Comparison of ENCODE assay signal across 8 cellular contexts in genomic region chr12:45170456-45171042, GRCh38. TPM values are rescaled to one million over a fixed set of nuclear protein-coding genes. Genes with fewer than 3 reads are reported as not detected.
DNase-seq lines count a peak whose midpoint lies in the region; ATAC-seq, FAIRE-seq and TF ChIP-seq lines count a peak whose summit lies in the region.

No MANE protein-coding gene starts in this region.

- ATAC-seq in A549 (peak; percentile 89 to 95), GM18502 (IDR thresholded peaks at IDR 0.05; ENCODE audit: poor library complexity, unreplicated experiment) (peak; percentile 84)

- TF ChIP-seq CTCF in A549 (IDR thresholded peaks at IDR 0.05) (peak; percentile 92), PC-9 (conservative IDR thresholded peaks at IDR 0.05) (peak; percentile 92), fibroblast of lung (conservative IDR thresholded peaks at IDR 0.05 in 1 of 2, IDR thresholded peaks at IDR 0.05 in 1 of 2; ENCODE audit: low read depth in 1 of 2, low read length in 2 of 2) (peak; percentile 91 to 96), nephron (IDR thresholded peaks at IDR 0.05; ENCODE audit: unreplicated experiment in 3 of 3) (peak; percentile 59 to 70 (median 65))

- TF ChIP-seq POLR2A in A549 (IDR thresholded peaks at IDR 0.05; ENCODE audit: low read length), result no peak

- no peak overlapping the region for H3K4me3 Mint-ChIP-seq in nephron

- no peak overlapping the region for H2AFZ ChIP-seq in PC-9
- H2AFZ ChIP-seq in fibroblast of lung (ENCODE audit: low read length), result no peak overlapping the region

- H3K9me3 ChIP-seq in A549, result no peaks in the 10 kb centered on the region
- no peaks in the 10 kb centered on the region for H3K9me3 ChIP-seq in PC-9 (ENCODE audit: insufficient read depth, low read depth)
- no peaks in the 10 kb centered on the region for H3K9me3 ChIP-seq in fibroblast of lung (ENCODE audit: control insufficient read depth, insufficient read depth, low read depth, low read length)

- TF ChIP-seq RAD21 in A549 (conservative IDR thresholded peaks at IDR 0.05 in 1 of 2, IDR thresholded peaks at IDR 0.05 in 1 of 2), result peak; percentile 84 to 95

- CTCF ChIA-PET in A549 (lab: Yijun Ruan, JAX), result interaction anchor here (0.6 to 1.9 kb wide), 29 partner anchors 9 to 734 kb away, joined by 3 to 8 read pairs (median 4); partner anchors contain the start of genes ANO6 and ARID2
- CTCF ChIA-PET in PC-9 (lab: Charles Lee), result no interaction called here

- H3K4me1 ChIP-seq in A549 (no peaks in the 10 kb centered on the region), PC-9 (replicated peaks; ENCODE audit: insufficient read depth) (no peaks in the 10 kb centered on the region), fibroblast of lung (ENCODE audit: control insufficient read depth, extremely low read depth, insufficient read depth, low read length) (no peaks in the 10 kb centered on the region)

- H3F3A ChIP-seq in PC-9 (ENCODE audit: insufficient read depth, low read depth), result no peaks in the 10 kb centered on the region

- POLR2A ChIA-PET in A549 (lab: Yijun Ruan, JAX), result interaction anchor here (1.5 kb wide), 1 partner anchor 45 kb away, joined by 3 read pairs; the partner anchor contains the start of gene ANO6
- POLR2A ChIA-PET in PC-9 (lab: Charles Lee; ENCODE audit: unreplicated experiment), result no interaction called here

- BruUV-seq in PC-9 (replicated peaks; lab: Mats Ljungman, UMichigan), result no TSS peak

- no peak for TF ChIP-seq EP300 in A549 (IDR thresholded peaks at IDR 0.05)

- H4K20me1 ChIP-seq in PC-9 (ENCODE audit: insufficient read depth), result no peaks in the 10 kb centered on the region
- no peaks in the 10 kb centered on the region for H4K20me1 ChIP-seq in fibroblast of lung (ENCODE audit: control insufficient read depth, extremely low read depth, insufficient read depth, low read length)

- no peaks in the 10 kb centered on the region; the same call in 1 of the 2 replicates for H3K9me2 ChIP-seq in PC-9 (ENCODE audit: insufficient read depth)

- no peak for FAIRE-seq in A549 (lab: Jason Lieb, UNC)

- no peaks in the 10 kb centered on the region for H3K36me3 ChIP-seq in PC-9 (ENCODE audit: low read depth)
- H3K36me3 ChIP-seq in fibroblast of lung (ENCODE audit: control insufficient read depth, insufficient read depth, low read length), result no peaks in the 10 kb centered on the region

- peaks cover 4% of the 10 kb centered on the region for H3K9me3 Mint-ChIP-seq in nephron

- peaks cover 14% of the 10 kb centered on the region for H3K4me1 Mint-ChIP-seq in nephron

- WGBS in A549 (ENCODE audit: missing lambda C conversion rate), result 42% methylated on average over 3 of the region's 3 CpGs

- H3K36me3 Mint-ChIP-seq in nephron (ENCODE audit: low read depth), result peaks cover 17% of the 10 kb centered on the region

- no peak overlapping the region for H3K9ac ChIP-seq in fibroblast of lung (ENCODE audit: insufficient read depth, low read length)

- H3K4me2 ChIP-seq in A549 (no peak overlapping the region), PC-9 (no peak overlapping the region), fibroblast of lung (ENCODE audit: extremely low read depth, insufficient read depth, low read length) (no peak overlapping the region)

- intact Hi-C loops in PC-9 (cut with micrococcal nuclease; ENCODE audit: unreplicated experiment), result loop anchor here (1.0 to 5.0 kb wide), 6 partner anchors 44 to 577 kb away; no protein-coding TSS in a partner anchor

- H3K79me2 ChIP-seq in PC-9 (ENCODE audit: low read depth) (no peaks in the 10 kb centered on the region), fibroblast of lung (ENCODE audit: control insufficient read depth, insufficient read depth, low read length) (no peaks in the 10 kb centered on the region)

- no peaks in the 10 kb centered on the region for H3K27me3 Mint-ChIP-seq in nephron (ENCODE audit: low read depth)

- no peaks in the 10 kb centered on the region for H3K27me3 ChIP-seq in PC-9 (ENCODE audit: insufficient read depth, low read depth)
- H3K27me3 ChIP-seq in fibroblast of lung (ENCODE audit: control insufficient read depth, insufficient read depth, low read length), result no peaks in the 10 kb centered on the region

- no peak overlapping the region for H3K27ac Mint-ChIP-seq in nephron

- H3K27ac ChIP-seq in A549 (no peak overlapping the region), PC-9 (no peak overlapping the region), fibroblast of lung (ENCODE audit: insufficient read depth, low read length) (no peak overlapping the region)

- DNase-seq in A549 (ENCODE audit: low read depth in 1 of 2, low spot score in 1 of 2) (peak; percentile 65 to 85), HT1080 (ENCODE audit: low read depth) (peak; percentile 53), PC-9 (peak; percentile 36 to 69), fibroblast of lung (ENCODE audit: low read depth in 2 of 2) (peak; percentile 64 to 83)
- DNase-seq in activated T-cell treated with anti-CD3 and anti-CD28 coated beads, Interleukin-2, amount 50 U/mL, for 1 hour, result peak; percentile 68
- DNase-seq in stimulated activated naive CD4-positive, alpha-beta T cell treated with Interleukin-2 at 50 U/mL for 16 hours (lab: John Stamatoyannopoulos, UW), result peak; percentile 73

- H3K4me3 ChIP-seq in A549 (no peak overlapping the region), PC-9 (no peak overlapping the region), fibroblast of lung (replicated peaks in 1 of 4; ENCODE audit: control extremely low read depth in 1 of 4, insufficient read depth in 1 of 4, low read depth in 3 of 4, low read length in 4 of 4) (no peak overlapping the region)

TF ChIP-seq in A549, 52 proteins besides CTCF, POLR2A, EP300 and RAD21:
- peak; percentile 87 for TF ChIP-seq SMC3 (IDR thresholded peaks at IDR 0.05)
- TF ChIP-seq MAX (IDR thresholded peaks at IDR 0.05), result no peak

RNA-seq across cellular contexts. Expression of gene ANO6, which starts 45.3 kb away (rescaled TPM):
- polyA plus RNA-seq in A549 (2011; rRNA removed) (80.0 and 85.4 TPM in 2 replicates), A549 (2017; fragmentation: RNase III; extraction: RNeasy Plus Mini Kit Qiagen cat#74134 plus additional on column Dnase treatment) (39.5 to 48.3 TPM (median 41.7 TPM) in 3 replicates), fibroblast of lung (40.5 and 69.1 TPM in 2 replicates)
- polyA plus RNA-seq in A549 (2012; cell fraction: cytosol; rRNA removed), result 17.1 and 21.2 TPM in 2 replicates
- polyA plus RNA-seq in A549 (2012; cell fraction: nucleus; rRNA removed), result 11.7 and 18.0 TPM in 2 replicates
- polyA minus RNA-seq in A549 (2011; rRNA and poly(A)+ RNA removed), result 61.3 and 62.3 TPM in 2 replicates
- total RNA-seq in HT1080 (2014; rRNA removed; shearing (Covaris generic)), result 32.6 and 38.6 TPM in 2 replicates
- polyA plus RNA-seq in HT1080 (2015; cell fraction: cytosol; rRNA removed), result 32.2 and 45.7 TPM in 2 replicates
- 46.1 and 46.5 TPM in 2 replicates for polyA plus RNA-seq in HT1080 (2015; cell fraction: nucleus; rRNA removed)
- total RNA-seq in PC-9 (2021) (46.1 and 51.4 TPM in 2 replicates), fibroblast of lung (57.5 and 59.1 TPM in 2 replicates)
- polyA plus RNA-seq in fibroblast of lung (2012), result 24.7 and 43.5 TPM in 2 replicates
- 18.5 and 20.5 TPM in 2 replicates for polyA minus RNA-seq in fibroblast of lung (ENCODE audit: low replicate concordance)
